Comparison of ENCODE assay signal across 16 cellular contexts in the genomic region with DNA sequence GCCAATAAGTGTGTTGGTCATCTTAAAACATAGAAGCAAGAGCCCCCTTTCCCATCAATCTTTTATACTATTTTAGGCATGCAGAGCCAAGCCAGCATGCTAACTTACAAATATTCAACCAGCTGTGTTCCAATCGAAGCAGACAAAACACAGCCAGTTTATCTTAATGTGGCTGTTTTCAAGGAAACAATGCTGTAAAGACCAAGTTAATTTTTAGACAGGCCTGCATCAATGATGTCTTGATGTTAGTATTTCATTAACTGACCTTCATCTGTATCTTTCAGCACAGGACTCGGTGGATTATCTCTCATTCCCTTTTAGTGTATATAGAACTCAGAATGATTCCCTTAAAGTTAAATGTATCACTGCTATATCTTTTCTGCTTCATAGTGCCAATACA.
DNase-seq lines count a peak whose midpoint lies in the region; ATAC-seq, FAIRE-seq and TF ChIP-seq lines count a peak whose summit lies in the region.
"Had no signal": no experiment of that assay in that cellular context is flagged by ENCODE, and none has a peak within 500 bp of the region (broad histone marks: within the 10 kb centered on the region; RNA-seq: fewer than 3 reads in every experiment).

No MANE protein-coding gene starts in this region.

- H3K4me1 ChIP-seq in pancreas: peaks cover 0 to 5% (median 4%) of the 10 kb centered on the region in 3 donors
- H3K4me1 ChIP-seq: gastrocnemius medialis, tibial nerve had no signal

- FAIRE-seq in GM18507 (lab: Jason Lieb, UNC) (peak; percentile 70), pancreas (lab: Jason Lieb, UNC) (no peak)

- H3K79me2 ChIP-seq in SU-DHL-6 (ENCODE audit: insufficient read depth, low read length): no peaks in the 10 kb centered on the region

- no peak overlapping the region for H2AFZ ChIP-seq in SU-DHL-6 (ENCODE audit: low read depth, low read length, severe bottlenecking)

- TF ChIP-seq CTCF in SU-DHL-6 (IDR thresholded peaks at IDR 0.05; ENCODE audit: insufficient read depth, low read length, poor library complexity, severe bottlenecking) (no peak), pancreas (IDR thresholded peaks at IDR 0.05) (no peak)

- H3K9me3 ChIP-seq in SU-DHL-6 (ENCODE audit: insufficient read depth, low read length) (no peaks in the 10 kb centered on the region), pancreas (no peaks in the 10 kb centered on the region)
- H3K9me3 ChIP-seq: gastrocnemius medialis, mucosa of descending colon, tibial nerve had no signal

- H3K4me3 ChIP-seq in SU-DHL-6 (ENCODE audit: insufficient read depth, low read length, poor library complexity, severe bottlenecking) (no peak overlapping the region), pancreas (no peak overlapping the region)
- H3K4me3 ChIP-seq: cardiac muscle cell, gastrocnemius medialis, mucosa of descending colon had no signal

- H3K9ac ChIP-seq in SU-DHL-6 (ENCODE audit: low read length): no peak overlapping the region

- no peaks in the 10 kb centered on the region for H3K9me2 ChIP-seq in SU-DHL-6 (replicated peaks; ENCODE audit: insufficient read depth, low read length)

- 7 to 8% methylated on average over 2 of the region's 2 CpGs for WGBS in pancreas, 2 donors

- intact Hi-C loops in pancreas (cut with DNase I): no loop called here

- H3K36me3 ChIP-seq in SU-DHL-6 (ENCODE audit: low read length): no peaks in the 10 kb centered on the region
- no peaks in the 10 kb centered on the region for H3K36me3 ChIP-seq in pancreas
- H3K36me3 ChIP-seq: cardiac muscle cell, gastrocnemius medialis, tibial nerve had no signal

- H3K27ac ChIP-seq in SU-DHL-6 (ENCODE audit: low read depth, low read length): no peak overlapping the region
- peak overlapping the region in 2 of 4 donors; percentile 48 to 57 for H3K27ac ChIP-seq in pancreas
- H3K27ac ChIP-seq: C4-2B, cardiac muscle cell, gastrocnemius medialis, tibial nerve had no signal

- ATAC-seq in GM21619 (IDR thresholded peaks at IDR 0.05; ENCODE audit: unreplicated experiment) (peak; percentile 41), pancreas (peak; percentile 38 to 73 (median 56)), GM18517 (IDR thresholded peaks at IDR 0.05; ENCODE audit: unreplicated experiment) (no peak), GM18498 (IDR thresholded peaks at IDR 0.05; ENCODE audit: unreplicated experiment) (no peak)
- ATAC-seq: gastrocnemius medialis, WTC11 had no signal

- no peaks in the 10 kb centered on the region for H3F3A ChIP-seq in SU-DHL-6 (ENCODE audit: insufficient read depth)

- H3K27me3 ChIP-seq in SU-DHL-6 (ENCODE audit: low read length) (no peaks in the 10 kb centered on the region), pancreas (no peaks in the 10 kb centered on the region)
- H3K27me3 ChIP-seq: cardiac muscle cell, gastrocnemius medialis, tibial nerve had no signal

- H3K4me2 ChIP-seq in SU-DHL-6 (ENCODE audit: low read depth, low read length, poor library complexity, severe bottlenecking): peak overlapping the region; percentile 51

- DNase-seq in GM18507 (ENCODE audit: extremely low spot score, insufficient read length, low read depth) (no peak), pancreas (no peak), iPS-NIHi11 (ENCODE audit: low spot score) (no peak), NCI-H2196 treated with DMSO at 0.1 percent for 48 hours (lab: John Stamatoyannopoulos, UW; ENCODE audit: unreplicated experiment) (no peak)
- DNase-seq: gastrocnemius medialis, HFFc6, mucosa of descending colon, NCI-H446 had no signal

- H4K20me1 ChIP-seq in SU-DHL-6 (ENCODE audit: low read depth, low read length): no peaks in the 10 kb centered on the region

Comparison
In these comparisons a context has a peak if more than half of its experiments do, and no peak if none do; other contexts are left out.
1. ATAC-seq: peak in GM21619 (single experiment) and pancreas (4 of 4); none in GM18517 (single experiment) and GM18498 (single experiment).